In genomic region chr14:50798048-50798421, GRCh38 we compare ENCODE assay signal across 13 cellular contexts. TPM values are rescaled to one million over a fixed set of nuclear protein-coding genes. Genes with fewer than 3 reads are reported as not detected.
A peak's percentile ranks its signal among the peaks of the same experiment; 100 is the strongest.
DNase-seq lines count a peak whose midpoint lies in the region; ATAC-seq and TF ChIP-seq lines count a peak whose summit lies in the region.
"Had no signal": no experiment of that assay in that cellular context is flagged by ENCODE, and none has a peak within 500 bp of the region (broad histone marks: within the 10 kb centered on the region; RNA-seq: fewer than 3 reads in every experiment).

No MANE protein-coding gene starts in this region.

- H3K27me3 ChIP-seq in BLaER1 treated with 17β-estradiol and CSF1 and Interleukin-3, amounts not matched to agents 10 nM and 100 nM, result no peaks in the 10 kb centered on the region
- H3K27me3 ChIP-seq in tibial nerve, result no peaks in the 10 kb centered on the region

- H3K27ac ChIP-seq in BLaER1 treated with 17β-estradiol and CSF1 and Interleukin-3, amounts not matched to agents 10 nM and 100 nM, result no peak overlapping the region
- H3K27ac ChIP-seq in tibial nerve, result no peak overlapping the region
- H3K27ac ChIP-seq in substantia nigra (ENCODE audit: low read depth, low read length, poor library complexity, severe bottlenecking), result no peak overlapping the region

- H4K20me1 ChIP-seq in BLaER1 treated with 17β-estradiol and CSF1 and Interleukin-3, amounts not matched to agents 10 nM and 100 nM, result peaks cover 18 to 71% (median 36%) of the 10 kb centered on the region in 11 experiments; a peak in 19 of 22 replicates

- no peak overlapping the region for H3K9ac ChIP-seq in BLaER1 treated with 17β-estradiol and CSF1 and Interleukin-3, amounts not matched to agents 10 nM and 100 nM

- no peaks in the 10 kb centered on the region for H3K9me3 ChIP-seq in BLaER1 treated with 17β-estradiol and CSF1 and Interleukin-3, amounts not matched to agents 10 nM and 100 nM (replicated peaks in 1 of 11)
- no peaks in the 10 kb centered on the region for H3K9me3 ChIP-seq in tibial nerve

- TF ChIP-seq EP300 in tibial nerve (IDR thresholded peaks at IDR 0.05), result no peak

- no peak for TF ChIP-seq POLR2A in tibial nerve (IDR thresholded peaks at IDR 0.05)

- TF ChIP-seq CTCF in tibial nerve (IDR thresholded peaks at IDR 0.05), result no peak

- peaks cover 24 to 78% (median 58%) of the 10 kb centered on the region in 11 experiments for H3K36me3 ChIP-seq in BLaER1 treated with 17β-estradiol and CSF1 and Interleukin-3, amounts not matched to agents 10 nM and 100 nM
- H3K36me3 ChIP-seq in tibial nerve, result peaks cover 0 to 13% (median 0%) of the 10 kb centered on the region in 3 donors

- H3K4me2 ChIP-seq in BLaER1 treated with 17β-estradiol and CSF1 and Interleukin-3, amounts not matched to agents 10 nM and 100 nM, result peak overlapping the region in 10 of 11 experiments; percentile 8 to 37 (median 20); a peak in 15 of 22 replicates

- H3K4me3 ChIP-seq in BLaER1 treated with 17β-estradiol and CSF1 and Interleukin-3, amounts not matched to agents 10 nM and 100 nM, result no peak overlapping the region
- H3K4me3 ChIP-seq in tibial nerve, result no peak overlapping the region

- DNase-seq in NOMO-1 treated with dmso at 0.1 percent for 144 hours (lab: John Stamatoyannopoulos, UW; ENCODE audit: unreplicated experiment) (peak; percentile 12), NCI-H774 (lab: John Stamatoyannopoulos, UW) (no peak), occipital lobe (lab: John Stamatoyannopoulos, UW) (no peak), tibial nerve (ENCODE audit: low spot score in 2 of 2) (no peak), substantia nigra (lab: John Stamatoyannopoulos, UW) (no peak)
- DNase-seq: ACHN, left cardiac atrium, NCI-H82, right cardiac atrium had no signal

- ATAC-seq in GM19324 (IDR thresholded peaks at IDR 0.05; ENCODE audit: low FRiP score, unreplicated experiment), result peak; percentile 78
- peak; percentile 89 for ATAC-seq in HG02852 (IDR thresholded peaks at IDR 0.05; ENCODE audit: unreplicated experiment)
- ATAC-seq: activated CD4-positive, CD25-positive, alpha-beta regulatory T cell treated with anti-CD3 and anti-CD28 coated beads, Interleukin-2, amount 50 U/mL, for 24 hours; left cardiac atrium; right cardiac atrium had no signal

- WGBS in tibial nerve, 2 donors, result 91 to 95% methylated on average over 2 of the region's 2 CpGs

- peaks cover 38 to 83% (median 77%) of the 10 kb centered on the region in 10 experiments for H3K4me1 ChIP-seq in BLaER1 treated with 17β-estradiol and CSF1 and Interleukin-3, amounts not matched to agents 10 nM and 100 nM
- peaks cover 0 to 10% (median 0%) of the 10 kb centered on the region in 4 donors for H3K4me1 ChIP-seq in tibial nerve

RNA-seq across cellular contexts. Expression of gene NIN, which starts 32.9 kb away (rescaled TPM):
- total RNA-seq in occipital lobe (67.5 TPM), tibial nerve (10 to 100 TPM; 24.1 to 35.7 (median 30.7) TPM)
